ENCODE assay signal across 10 cellular contexts in genomic region chr9:111992523-111992922, GRCh38.
DNase-seq lines count a peak whose midpoint lies in the region; ATAC-seq, FAIRE-seq and TF ChIP-seq lines count a peak whose summit lies in the region.
"Had no signal": no experiment of that assay in that cellular context is flagged by ENCODE, and none has a peak within 500 bp of the region (broad histone marks: within the 10 kb centered on the region; RNA-seq: fewer than 3 reads in every experiment).

No MANE protein-coding gene starts in this region.

- no peak for TF ChIP-seq POLR2A in GM12878 (IDR thresholded peaks at IDR 0.05; ENCODE audit: low read depth, low read length)

- H4K20me1 ChIP-seq in GM12878 (ENCODE audit: control insufficient read depth, insufficient read depth) = no peaks in the 10 kb centered on the region
- no peaks in the 10 kb centered on the region for H4K20me1 ChIP-seq in GM23338 (replicated peaks; ENCODE audit: insufficient read depth)

- H3K36me3 ChIP-seq in GM12878 (ENCODE audit: control insufficient read depth in 2 of 2, insufficient read depth in 2 of 2, low read length in 1 of 2) (no peaks in the 10 kb centered on the region), GM23338 (ENCODE audit: insufficient read depth) (no peaks in the 10 kb centered on the region)
- H3K36me3 ChIP-seq: cardiac muscle cell had no signal

- no peak overlapping the region for H3K4me3 ChIP-seq in GM12878
- H3K4me3 ChIP-seq in GM23338 = no peak overlapping the region
- H3K4me3 ChIP-seq: cardiac muscle cell had no signal

- no peaks in the 10 kb centered on the region for H3K4me1 Mint-ChIP-seq in GM23338

- in situ Hi-C loops in GM12878 (cut with MboI) = no loop called here

- WGBS in GM12878 (ENCODE audit: insufficient coverage, insufficient replicate concordance, low lambda C conversion rate, missing lambda C conversion rate) = 0% methylated on average over 2 of the region's 2 CpGs

- RAD21 ChIA-PET in GM12878 (lab: Charles Lee; ENCODE audit: unreplicated experiment) = interaction anchor here (0.5 to 5.6 kb wide), 19 partner anchors 8 to 96 kb away, joined by 3 to 164 read pairs (median 22); partner anchors contain the start of gene UGCG

- no peak for TF ChIP-seq RAD21 in GM12878 (IDR thresholded peaks at IDR 0.05; ENCODE audit: insufficient read depth, low read depth, low read length)

- H3K9me3 ChIP-seq in GM12878 (replicated peaks; ENCODE audit: control insufficient read depth, insufficient read depth, low read length) = no peaks in the 10 kb centered on the region; the same call in 1 of the 3 replicates

- BruUV-seq in GM12878 (replicated peaks; lab: Mats Ljungman, UMichigan) = no TSS peak

- H3K4me2 ChIP-seq in GM12878 (ENCODE audit: control insufficient read depth, insufficient read depth) (peak overlapping the region; percentile 15), GM23338 (no peak overlapping the region)

- H3K9ac ChIP-seq in GM12878 (ENCODE audit: control insufficient read depth, insufficient read depth, low read length) = peak overlapping the region; percentile 34; the same call in 1 of the 2 replicates

- FAIRE-seq in GM12878 (lab: Jason Lieb, UNC) = peak; percentile 74
- FAIRE-seq: H1 had no signal

- no peaks in the 10 kb centered on the region for H3K9me2 ChIP-seq in GM23338 (ENCODE audit: insufficient read depth)

- CTCF ChIA-PET in GM12878 (lab: Yijun Ruan, JAX) = interaction anchor here (1.2 to 4.0 kb wide), 10 partner anchors 10 to 83 kb away, joined by 3 to 20 read pairs (median 7); no protein-coding TSS in a partner anchor

- peak; percentile 43 to 69; a peak in 3 of 4 replicates for TF ChIP-seq EP300 in GM12878 (IDR thresholded peaks at IDR 0.05; ENCODE audit: borderline replicate concordance in 1 of 2, control insufficient read depth in 1 of 2, low read depth in 2 of 2, low read length in 2 of 2)

- DNase-seq in EL (peak; percentile 66), GM12878 (ENCODE audit: low read depth, low spot score) (peak; percentile 77), NOMO-1 treated with dmso at 0.1 percent for 144 hours (lab: John Stamatoyannopoulos, UW; ENCODE audit: unreplicated experiment) (no peak), GM23338 (ENCODE audit: low spot score) (no peak), NCI-H2196 treated with DMSO at 0.1 percent for 48 hours (lab: John Stamatoyannopoulos, UW; ENCODE audit: unreplicated experiment) (no peak), NCI-H345 (lab: John Stamatoyannopoulos, UW) (no peak)

- 0 out of 3 replicates have a peak, but pooled peaks cover 3% of the 10 kb centered on the region for H3K9me3 Mint-ChIP-seq in GM23338

- TF ChIP-seq CTCF in GM12878 (IDR thresholded peaks at IDR 0.05 in 2 of 3, conservative IDR thresholded peaks at IDR 0.05 in 1 of 3; ENCODE audit: control insufficient read depth in 2 of 3, extremely low read depth in 1 of 3, insufficient read depth in 1 of 3, low read depth in 3 of 3, low read length in 3 of 3) (no peak), GM23338 (conservative IDR thresholded peaks at IDR 0.05; ENCODE audit: low read depth in 2 of 2) (no peak)

- intact Hi-C loops in GM12878 (cut with micrococcal nuclease; ENCODE audit: unreplicated experiment) = no loop called here

- peaks cover 4% of the 10 kb centered on the region for H3K27me3 Mint-ChIP-seq in GM23338 (ENCODE audit: insufficient read depth, low read depth, poor library complexity)

- POLR2A ChIA-PET in GM12878 (lab: Charles Lee) = interaction anchor here (0.5 to 13.2 kb wide), 14 partner anchors 9 to 83 kb away, joined by 3 to 158 read pairs (median 4); no protein-coding TSS in a partner anchor

- H3F3A ChIP-seq in GM23338 (replicated peaks; ENCODE audit: low read depth) = no peaks in the 10 kb centered on the region

- no peak overlapping the region for H3K27ac Mint-ChIP-seq in GM23338

- H3K79me2 ChIP-seq in GM12878 (ENCODE audit: control insufficient read depth, insufficient read depth, low read length) (no peaks in the 10 kb centered on the region), GM23338 (replicated peaks; ENCODE audit: insufficient read depth) (no peaks in the 10 kb centered on the region)

- SMC1A ChIA-PET in GM12878 (lab: Charles Lee; ENCODE audit: uncharacterized antibody, unreplicated experiment) = interaction anchor here (0.7 to 14.9 kb wide), 20 partner anchors 10 to 91 kb away, joined by 3 to 313 read pairs (median 16); no protein-coding TSS in a partner anchor

- peak; percentile 65 for ATAC-seq in GM21360 (IDR thresholded peaks at IDR 0.05; ENCODE audit: unreplicated experiment)
- ATAC-seq in HG03469 (IDR thresholded peaks at IDR 0.05; ENCODE audit: unreplicated experiment) = peak; percentile 76
- peak; percentile 86 for ATAC-seq in GM12878
- no peak for ATAC-seq in GM23338

- no peaks in the 10 kb centered on the region for H3K36me3 Mint-ChIP-seq in GM23338 (ENCODE audit: low read depth)

- H2AFZ ChIP-seq in GM12878 (ENCODE audit: control insufficient read depth, low read depth, low read length) (peak overlapping the region; percentile 39; the same call in 1 of the 2 replicates), GM23338 (no peak overlapping the region)

- H3K4me1 ChIP-seq in GM12878 (ENCODE audit: control insufficient read depth, insufficient read depth, low read length) = peaks cover 54% of the 10 kb centered on the region
- no peaks in the 10 kb centered on the region for H3K4me1 ChIP-seq in GM23338 (ENCODE audit: insufficient read depth)

- H3K27me3 ChIP-seq in GM12878 (replicated peaks in 1 of 2; ENCODE audit: control insufficient read depth in 2 of 2, insufficient read depth in 2 of 2, low read length in 1 of 2) (no peaks in the 10 kb centered on the region), GM23338 (ENCODE audit: insufficient read depth) (no peaks in the 10 kb centered on the region)
- H3K27me3 ChIP-seq: cardiac muscle cell had no signal

- H3K27ac ChIP-seq in GM12878 (ENCODE audit: control insufficient read depth, insufficient read depth) (peak overlapping the region; percentile 89), GM23338 (ENCODE audit: low read depth) (no peak overlapping the region)
- H3K27ac ChIP-seq: cardiac muscle cell had no signal

- no peak overlapping the region for H3K4me3 Mint-ChIP-seq in GM23338

TF ChIP-seq in GM12878, 131 proteins besides CTCF, POLR2A, EP300 and RAD21 (continues in another document):
- peak; percentile 75; a peak in 3 of 4 replicates for TF ChIP-seq IKZF2 (IDR thresholded peaks at IDR 0.05)
- TF ChIP-seq IKZF1 (conservative IDR thresholded peaks at IDR 0.05) = peak; percentile 57
- TF ChIP-seq ZBED1 (IDR thresholded peaks at IDR 0.05; ENCODE audit: borderline replicate concordance) = no peak
- TF ChIP-seq JUNB (IDR thresholded peaks at IDR 0.05) = 0 out of 2 replicates have a peak, but pooled peaks have one; percentile 39
- TF ChIP-seq, protein P1, sequence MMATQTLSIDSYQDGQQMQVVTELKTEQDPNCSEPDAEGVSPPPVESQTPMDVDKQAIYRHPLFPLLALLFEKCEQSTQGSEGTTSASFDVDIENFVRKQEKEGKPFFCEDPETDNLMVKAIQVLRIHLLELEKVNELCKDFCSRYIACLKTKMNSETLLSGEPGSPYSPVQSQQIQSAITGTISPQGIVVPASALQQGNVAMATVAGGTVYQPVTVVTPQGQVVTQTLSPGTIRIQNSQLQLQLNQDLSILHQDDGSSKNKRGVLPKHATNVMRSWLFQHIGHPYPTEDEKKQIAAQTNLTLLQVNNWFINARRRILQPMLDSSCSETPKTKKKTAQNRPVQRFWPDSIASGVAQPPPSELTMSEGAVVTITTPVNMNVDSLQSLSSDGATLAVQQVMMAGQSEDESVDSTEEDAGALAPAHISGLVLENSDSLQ (IDR thresholded peaks at IDR 0.05) = peak; percentile 59
- no peak for TF ChIP-seq KDM1A (IDR thresholded peaks at IDR 0.05; ENCODE audit: borderline replicate concordance)
- TF ChIP-seq ZSCAN29 (IDR thresholded peaks at IDR 0.05) = no peak
- TF ChIP-seq CHD1 (IDR thresholded peaks at IDR 0.05; ENCODE audit: low read depth, low read length) = no peak

TF ChIP-seq in GM23338, 12 proteins besides CTCF, POLR2A, EP300 and RAD21:
- TF ChIP-seq CREB1 (CRISPR knock-in tag; IDR thresholded peaks at IDR 0.05; ENCODE audit: low read depth) (no peak), ZNF331 (CRISPR knock-in tag; IDR thresholded peaks at IDR 0.05; ENCODE audit: low read depth) (no peak), POLR2AphosphoS5 (IDR thresholded peaks at IDR 0.05; ENCODE audit: low read depth) (no peak), ZNF114 (CRISPR knock-in tag; IDR thresholded peaks at IDR 0.05) (no peak), EZH2 (IDR thresholded peaks at IDR 0.05; ENCODE audit: low read depth, unreplicated experiment) (no peak)

Comparison
In these comparisons a context has a peak if more than half of its experiments do, and no peak if none do; other contexts are left out.
1. DNase-seq: peak in EL (single experiment) and GM12878 (single experiment); none in NOMO-1 treated with dmso at 0.1 percent for 144 hours (single experiment), GM23338 (single experiment), NCI-H2196 treated with DMSO at 0.1 percent for 48 hours (single experiment) and NCI-H345 (single experiment).